In the genomic region with DNA sequence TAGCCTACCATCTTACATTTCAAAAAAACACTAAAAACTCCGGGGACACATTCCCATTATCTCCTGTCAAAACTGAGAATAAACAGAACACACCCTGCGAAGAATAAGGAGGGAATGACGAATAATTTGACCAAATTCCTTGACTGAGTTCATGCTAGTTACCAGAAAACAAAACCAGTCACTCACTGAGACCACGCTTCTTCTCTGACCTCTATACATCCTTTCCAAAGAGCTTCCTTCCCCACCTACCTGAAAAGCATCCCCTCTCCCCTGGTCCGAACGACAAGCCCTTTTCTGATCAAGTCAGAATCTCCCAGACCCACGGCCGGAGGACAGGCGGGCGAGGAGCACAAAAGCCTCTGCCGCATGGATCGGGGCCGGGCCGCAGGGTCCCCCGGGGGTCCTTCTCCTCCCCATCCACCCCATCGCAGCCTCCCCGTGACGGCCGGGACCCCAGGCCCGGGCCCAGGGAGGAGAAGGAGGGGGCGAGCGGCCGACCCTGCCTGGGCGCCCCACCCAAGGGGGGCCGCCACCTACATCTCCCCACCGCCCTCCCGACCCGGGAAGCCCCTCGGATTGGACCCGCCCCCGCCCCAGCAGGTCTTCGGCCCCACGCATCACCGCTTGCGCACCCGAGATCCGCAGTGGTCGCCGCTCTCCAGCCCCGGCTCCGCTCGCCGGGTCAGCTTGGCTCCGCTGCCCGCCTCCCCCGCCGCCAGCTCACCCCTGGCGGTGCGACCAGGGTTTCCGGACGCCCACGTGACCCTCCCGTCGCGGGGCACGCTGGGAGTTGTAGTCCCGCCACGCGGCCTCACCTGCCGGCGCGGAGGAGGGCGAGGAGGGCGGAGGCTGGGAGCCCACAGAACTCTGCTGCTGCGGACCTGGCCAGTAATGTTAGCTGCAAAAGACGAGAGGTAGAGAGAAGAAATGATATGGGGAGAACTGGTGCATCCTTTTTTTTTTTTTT, we compare ENCODE assay signal across 1 cellular context.
TF ChIP-seq lines count a peak whose summit lies in the region.

SLC37A3 (minus strand) TSS at position 747 of the 967 bp plus-strand sequence. CDS start 16,004 bp downstream, outside the sequence.

TF ChIP-seq in K562, 482 proteins besides CTCF, POLR2A, EP300 and RAD21 (continued from another document and continues in another):
- TF ChIP-seq ILF3 (IDR thresholded peaks at IDR 0.05; ENCODE audit: borderline replicate concordance) (no peak), ARID3A (IDR thresholded peaks at IDR 0.05; ENCODE audit: borderline replicate concordance, low read depth, low read length) (0 out of 2 replicates have a peak, but pooled peaks have one; percentile 1), POLR2H (tag; IDR thresholded peaks at IDR 0.05; ENCODE audit: low read depth) (no peak), CXXC5 (CRISPR knock-in tag; IDR thresholded peaks at IDR 0.05) (peak; percentile 89), ZNF717 (CRISPR knock-in tag; IDR thresholded peaks at IDR 0.05) (no peak), COPS2 (conservative IDR thresholded peaks at IDR 0.05) (no peak), TBP (optimal IDR thresholded peaks at IDR 0.05; ENCODE audit: low read depth, low read length) (peak; percentile 77), ETV1 (tag; conservative IDR thresholded peaks at IDR 0.05; ENCODE audit: low read depth) (peak; percentile 76), ZNF695 (CRISPR knock-in tag; IDR thresholded peaks at IDR 0.05) (no peak), BRF2 (IDR thresholded peaks at IDR 0.05; ENCODE audit: borderline replicate concordance, insufficient read depth, insufficient read length) (no peak), ZNF184 (CRISPR knock-in tag; IDR thresholded peaks at IDR 0.05) (peak; percentile 44; the same call in 1 of the 2 replicates), RFX1 (IDR thresholded peaks at IDR 0.05) (no peak), KDM1A (IDR thresholded peaks at IDR 0.05) (no peak), EP400 (IDR thresholded peaks at IDR 0.05) (peak; percentile 72; the same call in 1 of the 2 replicates), ZNF408 (CRISPR knock-in tag; IDR thresholded peaks at IDR 0.05; ENCODE audit: low read depth) (no peak), PTBP1 (IDR thresholded peaks at IDR 0.05; ENCODE audit: low read depth, low read length) (no peak), ZNF282 (CRISPR knock-in tag; IDR thresholded peaks at IDR 0.05) (no peak), PTRF (tag; IDR thresholded peaks at IDR 0.05) (no peak), ZNF384 (IDR thresholded peaks at IDR 0.05; ENCODE audit: low read depth, low read length) (peak; percentile 84), HCFC1 (IDR thresholded peaks at IDR 0.05; ENCODE audit: low read depth, low read length) (peak; percentile 99), PBX2 (CRISPR knock-in tag; IDR thresholded peaks at IDR 0.05; ENCODE audit: low read depth) (no peak), PBX2 (tag; conservative IDR thresholded peaks at IDR 0.05; ENCODE audit: low read depth) (no peak), ZNF583 (CRISPR knock-in tag; IDR thresholded peaks at IDR 0.05) (no peak; the same call in 1 of the 2 replicates), ZNF133 (CRISPR knock-in tag; IDR thresholded peaks at IDR 0.05) (no peak), ZNF212 (CRISPR knock-in tag; IDR thresholded peaks at IDR 0.05) (no peak), MEF2D (tag; conservative IDR thresholded peaks at IDR 0.05; ENCODE audit: low read depth) (no peak), POLR2AphosphoS5 (IDR thresholded peaks at IDR 0.05; ENCODE audit: control insufficient read depth, insufficient read depth, low read depth, low read length) (peak; percentile 87), TCF7 (IDR thresholded peaks at IDR 0.05; ENCODE audit: borderline replicate concordance) (no peak; the same call in 1 of the 2 replicates), LCOR (CRISPR knock-in tag; IDR thresholded peaks at IDR 0.05) (no peak), TSC22D4 (tag; IDR thresholded peaks at IDR 0.05) (no peak), MLX (CRISPR knock-in tag; conservative IDR thresholded peaks at IDR 0.05) (no peak), L3MBTL2 (IDR thresholded peaks at IDR 0.05) (peak; percentile 32; the same call in 1 of the 2 replicates), PPARD (CRISPR knock-in tag; IDR thresholded peaks at IDR 0.05) (no peak), CREBBP (IDR thresholded peaks at IDR 0.05; ENCODE audit: low read depth, low read length) (no peak), ZNF740 (CRISPR knock-in tag; IDR thresholded peaks at IDR 0.05) (peak; percentile 61; the same call in 1 of the 2 replicates), ZNF740 (tag; IDR thresholded peaks at IDR 0.05) (no peak), ELF4 (CRISPR knock-in tag; IDR thresholded peaks at IDR 0.05) (0 out of 2 replicates have a peak, but pooled peaks have one; percentile 52), ZNF316 (IDR thresholded peaks at IDR 0.05) (no peak), LARP7 (IDR thresholded peaks at IDR 0.05) (no peak), ZNF644 (tag; IDR thresholded peaks at IDR 0.05; ENCODE audit: low read depth) (0 out of 2 replicates have a peak, but pooled peaks have one; percentile 61), DACH1 (IDR thresholded peaks at IDR 0.05; ENCODE audit: partially characterized antibody) (no peak)
- TF ChIP-seq, protein P1, sequence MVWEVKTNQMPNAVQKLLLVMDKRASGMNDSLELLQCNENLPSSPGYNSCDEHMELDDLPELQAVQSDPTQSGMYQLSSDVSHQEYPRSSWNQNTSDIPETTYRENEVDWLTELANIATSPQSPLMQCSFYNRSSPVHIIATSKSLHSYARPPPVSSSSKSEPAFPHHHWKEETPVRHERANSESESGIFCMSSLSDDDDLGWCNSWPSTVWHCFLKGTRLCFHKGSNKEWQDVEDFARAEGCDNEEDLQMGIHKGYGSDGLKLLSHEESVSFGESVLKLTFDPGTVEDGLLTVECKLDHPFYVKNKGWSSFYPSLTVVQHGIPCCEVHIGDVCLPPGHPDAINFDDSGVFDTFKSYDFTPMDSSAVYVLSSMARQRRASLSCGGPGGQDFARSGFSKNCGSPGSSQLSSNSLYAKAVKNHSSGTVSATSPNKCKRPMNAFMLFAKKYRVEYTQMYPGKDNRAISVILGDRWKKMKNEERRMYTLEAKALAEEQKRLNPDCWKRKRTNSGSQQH (CRISPR knock-in tag; IDR thresholded peaks at IDR 0.05): no peak
- TF ChIP-seq, protein P2, sequence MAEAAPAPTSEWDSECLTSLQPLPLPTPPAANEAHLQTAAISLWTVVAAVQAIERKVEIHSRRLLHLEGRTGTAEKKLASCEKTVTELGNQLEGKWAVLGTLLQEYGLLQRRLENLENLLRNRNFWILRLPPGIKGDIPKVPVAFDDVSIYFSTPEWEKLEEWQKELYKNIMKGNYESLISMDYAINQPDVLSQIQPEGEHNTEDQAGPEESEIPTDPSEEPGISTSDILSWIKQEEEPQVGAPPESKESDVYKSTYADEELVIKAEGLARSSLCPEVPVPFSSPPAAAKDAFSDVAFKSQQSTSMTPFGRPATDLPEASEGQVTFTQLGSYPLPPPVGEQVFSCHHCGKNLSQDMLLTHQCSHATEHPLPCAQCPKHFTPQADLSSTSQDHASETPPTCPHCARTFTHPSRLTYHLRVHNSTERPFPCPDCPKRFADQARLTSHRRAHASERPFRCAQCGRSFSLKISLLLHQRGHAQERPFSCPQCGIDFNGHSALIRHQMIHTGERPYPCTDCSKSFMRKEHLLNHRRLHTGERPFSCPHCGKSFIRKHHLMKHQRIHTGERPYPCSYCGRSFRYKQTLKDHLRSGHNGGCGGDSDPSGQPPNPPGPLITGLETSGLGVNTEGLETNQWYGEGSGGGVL (CRISPR knock-in tag; IDR thresholded peaks at IDR 0.05): no peak
- TF ChIP-seq, protein P3, sequence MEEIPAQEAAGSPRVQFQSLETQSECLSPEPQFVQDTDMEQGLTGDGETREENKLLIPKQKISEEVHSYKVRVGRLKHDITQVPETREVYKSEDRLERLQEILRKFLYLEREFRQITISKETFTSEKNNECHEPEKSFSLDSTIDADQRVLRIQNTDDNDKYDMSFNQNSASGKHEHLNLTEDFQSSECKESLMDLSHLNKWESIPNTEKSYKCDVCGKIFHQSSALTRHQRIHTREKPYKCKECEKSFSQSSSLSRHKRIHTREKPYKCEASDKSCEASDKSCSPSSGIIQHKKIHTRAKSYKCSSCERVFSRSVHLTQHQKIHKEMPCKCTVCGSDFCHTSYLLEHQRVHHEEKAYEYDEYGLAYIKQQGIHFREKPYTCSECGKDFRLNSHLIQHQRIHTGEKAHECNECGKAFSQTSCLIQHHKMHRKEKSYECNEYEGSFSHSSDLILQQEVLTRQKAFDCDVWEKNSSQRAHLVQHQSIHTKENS (CRISPR knock-in tag; IDR thresholded peaks at IDR 0.05): no peak
- TF ChIP-seq, protein P4, sequence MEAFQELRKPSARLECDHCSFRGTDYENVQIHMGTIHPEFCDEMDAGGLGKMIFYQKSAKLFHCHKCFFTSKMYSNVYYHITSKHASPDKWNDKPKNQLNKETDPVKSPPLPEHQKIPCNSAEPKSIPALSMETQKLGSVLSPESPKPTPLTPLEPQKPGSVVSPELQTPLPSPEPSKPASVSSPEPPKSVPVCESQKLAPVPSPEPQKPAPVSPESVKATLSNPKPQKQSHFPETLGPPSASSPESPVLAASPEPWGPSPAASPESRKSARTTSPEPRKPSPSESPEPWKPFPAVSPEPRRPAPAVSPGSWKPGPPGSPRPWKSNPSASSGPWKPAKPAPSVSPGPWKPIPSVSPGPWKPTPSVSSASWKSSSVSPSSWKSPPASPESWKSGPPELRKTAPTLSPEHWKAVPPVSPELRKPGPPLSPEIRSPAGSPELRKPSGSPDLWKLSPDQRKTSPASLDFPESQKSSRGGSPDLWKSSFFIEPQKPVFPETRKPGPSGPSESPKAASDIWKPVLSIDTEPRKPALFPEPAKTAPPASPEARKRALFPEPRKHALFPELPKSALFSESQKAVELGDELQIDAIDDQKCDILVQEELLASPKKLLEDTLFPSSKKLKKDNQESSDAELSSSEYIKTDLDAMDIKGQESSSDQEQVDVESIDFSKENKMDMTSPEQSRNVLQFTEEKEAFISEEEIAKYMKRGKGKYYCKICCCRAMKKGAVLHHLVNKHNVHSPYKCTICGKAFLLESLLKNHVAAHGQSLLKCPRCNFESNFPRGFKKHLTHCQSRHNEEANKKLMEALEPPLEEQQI (IDR thresholded peaks at IDR 0.05): no peak
- TF ChIP-seq, protein P5, sequence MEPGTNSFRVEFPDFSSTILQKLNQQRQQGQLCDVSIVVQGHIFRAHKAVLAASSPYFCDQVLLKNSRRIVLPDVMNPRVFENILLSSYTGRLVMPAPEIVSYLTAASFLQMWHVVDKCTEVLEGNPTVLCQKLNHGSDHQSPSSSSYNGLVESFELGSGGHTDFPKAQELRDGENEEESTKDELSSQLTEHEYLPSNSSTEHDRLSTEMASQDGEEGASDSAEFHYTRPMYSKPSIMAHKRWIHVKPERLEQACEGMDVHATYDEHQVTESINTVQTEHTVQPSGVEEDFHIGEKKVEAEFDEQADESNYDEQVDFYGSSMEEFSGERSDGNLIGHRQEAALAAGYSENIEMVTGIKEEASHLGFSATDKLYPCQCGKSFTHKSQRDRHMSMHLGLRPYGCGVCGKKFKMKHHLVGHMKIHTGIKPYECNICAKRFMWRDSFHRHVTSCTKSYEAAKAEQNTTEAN (CRISPR knock-in tag; IDR thresholded peaks at IDR 0.05): no peak
